ENCODE assay signal across 1 cellular context in genomic region chr11:111363985-111364384, GRCh38.
TF ChIP-seq lines count a peak whose summit lies in the region.

No MANE protein-coding gene starts in this region.

TF ChIP-seq in GM12878, 131 proteins besides CTCF, POLR2A, EP300 and RAD21 (continued from another document):
- TF ChIP-seq PRDM15 (CRISPR knock-in tag; IDR thresholded peaks at IDR 0.05), result no peak
- TF ChIP-seq NFIC (IDR thresholded peaks at IDR 0.05; ENCODE audit: low read depth, low read length), result no peak
- TF ChIP-seq LARP7 (IDR thresholded peaks at IDR 0.05), result no peak
- TF ChIP-seq CBX3 (IDR thresholded peaks at IDR 0.05; ENCODE audit: borderline replicate concordance, low read depth), result no peak
- no peak for TF ChIP-seq CHD1 (IDR thresholded peaks at IDR 0.05; ENCODE audit: low read depth, low read length)
- TF ChIP-seq TCF3 (IDR thresholded peaks at IDR 0.05; ENCODE audit: borderline replicate concordance, insufficient read depth, low read depth, low read length), result 0 out of 2 replicates have a peak, but pooled peaks have one; percentile 51
- TF ChIP-seq, protein P1, sequence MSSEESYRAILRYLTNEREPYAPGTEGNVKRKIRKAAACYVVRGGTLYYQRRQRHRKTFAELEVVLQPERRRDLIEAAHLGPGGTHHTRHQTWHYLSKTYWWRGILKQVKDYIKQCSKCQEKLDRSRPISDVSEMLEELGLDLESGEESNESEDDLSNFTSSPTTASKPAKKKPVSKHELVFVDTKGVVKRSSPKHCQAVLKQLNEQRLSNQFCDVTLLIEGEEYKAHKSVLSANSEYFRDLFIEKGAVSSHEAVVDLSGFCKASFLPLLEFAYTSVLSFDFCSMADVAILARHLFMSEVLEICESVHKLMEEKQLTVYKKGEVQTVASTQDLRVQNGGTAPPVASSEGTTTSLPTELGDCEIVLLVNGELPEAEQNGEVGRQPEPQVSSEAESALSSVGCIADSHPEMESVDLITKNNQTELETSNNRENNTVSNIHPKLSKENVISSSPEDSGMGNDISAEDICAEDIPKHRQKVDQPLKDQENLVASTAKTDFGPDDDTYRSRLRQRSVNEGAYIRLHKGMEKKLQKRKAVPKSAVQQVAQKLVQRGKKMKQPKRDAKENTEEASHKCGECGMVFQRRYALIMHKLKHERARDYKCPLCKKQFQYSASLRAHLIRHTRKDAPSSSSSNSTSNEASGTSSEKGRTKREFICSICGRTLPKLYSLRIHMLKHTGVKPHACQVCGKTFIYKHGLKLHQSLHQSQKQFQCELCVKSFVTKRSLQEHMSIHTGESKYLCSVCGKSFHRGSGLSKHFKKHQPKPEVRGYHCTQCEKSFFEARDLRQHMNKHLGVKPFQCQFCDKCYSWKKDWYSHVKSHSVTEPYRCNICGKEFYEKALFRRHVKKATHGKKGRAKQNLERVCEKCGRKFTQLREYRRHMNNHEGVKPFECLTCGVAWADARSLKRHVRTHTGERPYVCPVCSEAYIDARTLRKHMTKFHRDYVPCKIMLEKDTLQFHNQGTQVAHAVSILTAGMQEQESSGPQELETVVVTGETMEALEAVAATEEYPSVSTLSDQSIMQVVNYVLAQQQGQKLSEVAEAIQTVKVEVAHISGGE (CRISPR knock-in tag; IDR thresholded peaks at IDR 0.05), result no peak
- TF ChIP-seq, protein P2, sequence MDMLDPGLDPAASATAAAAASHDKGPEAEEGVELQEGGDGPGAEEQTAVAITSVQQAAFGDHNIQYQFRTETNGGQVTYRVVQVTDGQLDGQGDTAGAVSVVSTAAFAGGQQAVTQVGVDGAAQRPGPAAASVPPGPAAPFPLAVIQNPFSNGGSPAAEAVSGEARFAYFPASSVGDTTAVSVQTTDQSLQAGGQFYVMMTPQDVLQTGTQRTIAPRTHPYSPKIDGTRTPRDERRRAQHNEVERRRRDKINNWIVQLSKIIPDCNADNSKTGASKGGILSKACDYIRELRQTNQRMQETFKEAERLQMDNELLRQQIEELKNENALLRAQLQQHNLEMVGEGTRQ (IDR thresholded peaks at IDR 0.05; ENCODE audit: borderline replicate concordance, low read depth, low read length), result no peak
- TF ChIP-seq SPI1 (IDR thresholded peaks at IDR 0.05; ENCODE audit: borderline replicate concordance, insufficient read depth, low read depth, low read length), result peak; percentile 65
- TF ChIP-seq NFXL1 (IDR thresholded peaks at IDR 0.05; ENCODE audit: borderline replicate concordance), result no peak
- peak; percentile 80 for TF ChIP-seq TCF12 (IDR thresholded peaks at IDR 0.05; ENCODE audit: low read depth, low read length)
- TF ChIP-seq ETV6 (conservative IDR thresholded peaks at IDR 0.05 in 1 of 2, IDR thresholded peaks at IDR 0.05 in 1 of 2; ENCODE audit: borderline replicate concordance in 1 of 2, low read depth in 1 of 2), result 0 out of 4 replicates have a peak, but pooled peaks of 1 of the 2 experiments have one; percentile 16
- no peak for TF ChIP-seq NBN (IDR thresholded peaks at IDR 0.05)
- no peak for TF ChIP-seq STAT1 (conservative IDR thresholded peaks at IDR 0.05)
- no peak for TF ChIP-seq PAX5 (IDR thresholded peaks at IDR 0.05; ENCODE audit: borderline replicate concordance, low read depth, low read length)
- no peak for TF ChIP-seq MEF2A (IDR thresholded peaks at IDR 0.05; ENCODE audit: insufficient read depth, low read depth, low read length)
- TF ChIP-seq EGR1 (IDR thresholded peaks at IDR 0.05; ENCODE audit: borderline replicate concordance in 1 of 2, low read depth in 2 of 2, low read length in 2 of 2), result no peak
- no peak for TF ChIP-seq SP1 (IDR thresholded peaks at IDR 0.05; ENCODE audit: low read depth, low read length)
- TF ChIP-seq SREBF2 (IDR thresholded peaks at IDR 0.05; ENCODE audit: low read length), result no peak
- no peak for TF ChIP-seq TARDBP (IDR thresholded peaks at IDR 0.05; ENCODE audit: borderline replicate concordance)
- TF ChIP-seq HCFC1 (IDR thresholded peaks at IDR 0.05; ENCODE audit: low read length), result no peak
- no peak for TF ChIP-seq ZBED1 (IDR thresholded peaks at IDR 0.05; ENCODE audit: borderline replicate concordance)
- no peak for TF ChIP-seq KLF5 (IDR thresholded peaks at IDR 0.05; ENCODE audit: partially characterized antibody)
- no peak for TF ChIP-seq RB1 (IDR thresholded peaks at IDR 0.05; ENCODE audit: borderline replicate concordance)
- no peak for TF ChIP-seq HDGF (IDR thresholded peaks at IDR 0.05)
- TF ChIP-seq MTA2 (IDR thresholded peaks at IDR 0.05; ENCODE audit: low read depth), result peak; percentile 31; the same call in 1 of the 2 replicates
- TF ChIP-seq, protein P3, sequence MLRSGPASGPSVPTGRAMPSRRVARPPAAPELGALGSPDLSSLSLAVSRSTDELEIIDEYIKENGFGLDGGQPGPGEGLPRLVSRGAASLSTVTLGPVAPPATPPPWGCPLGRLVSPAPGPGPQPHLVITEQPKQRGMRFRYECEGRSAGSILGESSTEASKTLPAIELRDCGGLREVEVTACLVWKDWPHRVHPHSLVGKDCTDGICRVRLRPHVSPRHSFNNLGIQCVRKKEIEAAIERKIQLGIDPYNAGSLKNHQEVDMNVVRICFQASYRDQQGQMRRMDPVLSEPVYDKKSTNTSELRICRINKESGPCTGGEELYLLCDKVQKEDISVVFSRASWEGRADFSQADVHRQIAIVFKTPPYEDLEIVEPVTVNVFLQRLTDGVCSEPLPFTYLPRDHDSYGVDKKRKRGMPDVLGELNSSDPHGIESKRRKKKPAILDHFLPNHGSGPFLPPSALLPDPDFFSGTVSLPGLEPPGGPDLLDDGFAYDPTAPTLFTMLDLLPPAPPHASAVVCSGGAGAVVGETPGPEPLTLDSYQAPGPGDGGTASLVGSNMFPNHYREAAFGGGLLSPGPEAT (IDR thresholded peaks at IDR 0.05; ENCODE audit: low read depth), result no peak
- TF ChIP-seq ZNF687 (IDR thresholded peaks at IDR 0.05), result no peak
- no peak for TF ChIP-seq BRCA1 (IDR thresholded peaks at IDR 0.05; ENCODE audit: low read depth, low read length)
- no peak for TF ChIP-seq ZBTB4 (CRISPR knock-in tag; IDR thresholded peaks at IDR 0.05)
- TF ChIP-seq IKZF1 (conservative IDR thresholded peaks at IDR 0.05), result peak; percentile 47
- TF ChIP-seq RAD51 (IDR thresholded peaks at IDR 0.05), result no peak
- TF ChIP-seq DPF2 (IDR thresholded peaks at IDR 0.05), result 0 out of 2 replicates have a peak, but pooled peaks have one; percentile 40
- TF ChIP-seq PML (IDR thresholded peaks at IDR 0.05; ENCODE audit: low read length), result peak; percentile 16; the same call in 1 of the 2 replicates
- no peak for TF ChIP-seq RUNX3 (IDR thresholded peaks at IDR 0.05; ENCODE audit: low read length)
- no peak for TF ChIP-seq E2F4 (IDR thresholded peaks at IDR 0.05; ENCODE audit: low read depth, low read length)
- no peak for TF ChIP-seq CREB1 (IDR thresholded peaks at IDR 0.05; ENCODE audit: low read depth)
- no peak for TF ChIP-seq SMC3 (IDR thresholded peaks at IDR 0.05; ENCODE audit: borderline replicate concordance, low read length)
- peak; percentile 37 to 45; a peak in 2 of 4 replicates for TF ChIP-seq IKZF2 (IDR thresholded peaks at IDR 0.05)
